ENCODE assay signal across 24 cellular contexts in genomic region chr14:86882818-86883217, GRCh38.
DNase-seq lines count a peak whose midpoint lies in the region; ATAC-seq, FAIRE-seq and TF ChIP-seq lines count a peak whose summit lies in the region.
"Had no signal": no experiment of that assay in that cellular context is flagged by ENCODE, and none has a peak within 500 bp of the region (broad histone marks: within the 10 kb centered on the region; RNA-seq: fewer than 3 reads in every experiment).

No MANE protein-coding gene starts in this region.

- no peaks in the 10 kb centered on the region for H3K27me3 ChIP-seq in HepG2 (ENCODE audit: control insufficient read depth in 1 of 2, insufficient read depth in 2 of 2, low read length in 2 of 2)
- H3K27me3 ChIP-seq in right lobe of liver = no peaks in the 10 kb centered on the region
- H3K27me3 ChIP-seq: BLaER1 had no signal

- TF ChIP-seq EP300 in HepG2 (IDR thresholded peaks at IDR 0.05; ENCODE audit: low read depth in 2 of 2, low read length in 2 of 2) (no peak), HepG2 (CRISPR knock-in tag; IDR thresholded peaks at IDR 0.05; ENCODE audit: borderline replicate concordance) (no peak)

- H2AFZ ChIP-seq in HepG2 (ENCODE audit: low read length) = no peak overlapping the region

- peak overlapping the region; percentile 47 for H3K27ac Mint-ChIP-seq in neural crest cell (ENCODE audit: unreplicated experiment)
- H3K27ac Mint-ChIP-seq: B cell; CD8-positive, alpha-beta T cell; HFFc6 had no signal

- intact Hi-C loops in HepG2 (cut with micrococcal nuclease; ENCODE audit: unreplicated experiment) = no loop called here
- intact Hi-C loops in right lobe of liver (cut with DNase I) = no loop called here

- no peak overlapping the region for H3K4me3 Mint-ChIP-seq in neural crest cell
- H3K4me3 Mint-ChIP-seq: B cell; CD4-positive, CD25-positive, alpha-beta regulatory T cell; CD8-positive, alpha-beta T cell; HFFc6 had no signal

- H3K36me3 ChIP-seq in HepG2 (replicated peaks in 1 of 2; ENCODE audit: control insufficient read depth in 1 of 2, insufficient read depth in 2 of 2, low read length in 2 of 2) (no peaks in the 10 kb centered on the region), right lobe of liver (no peaks in the 10 kb centered on the region)
- H3K36me3 ChIP-seq: BLaER1, HAP-1 had no signal

- DNase-seq in HepG2 (ENCODE audit: low spot score) (no peak), right lobe of liver (no peak), iPS-NIHi7 (ENCODE audit: extremely low spot score) (peak; percentile 13), neural crest cell (ENCODE audit: low read depth, low spot score) (no peak)
- DNase-seq: Caco-2; CD4-positive, CD25-positive, alpha-beta regulatory T cell; CD8-positive, alpha-beta T cell; DMS153; DND-41; GOT3; HFFc6 had no signal

- peaks cover 2% of the 10 kb centered on the region for H3K9me3 Mint-ChIP-seq in neural crest cell

- no peaks in the 10 kb centered on the region for H3K79me2 ChIP-seq in HepG2 (ENCODE audit: insufficient read depth, low read length)

- no peaks in the 10 kb centered on the region for H3K4me1 Mint-ChIP-seq in neural crest cell
- H3K4me1 Mint-ChIP-seq: B cell; CD4-positive, CD25-positive, alpha-beta regulatory T cell had no signal

- TF ChIP-seq POLR2A in HepG2 (IDR thresholded peaks at IDR 0.05; ENCODE audit: insufficient read depth in 1 of 2, low read depth in 2 of 2, low read length in 2 of 2) (no peak), right lobe of liver (IDR thresholded peaks at IDR 0.05) (no peak)

- FAIRE-seq in HepG2 (lab: Jason Lieb, UNC) = no peak
- FAIRE-seq: A204.1, G401.6, GM12892, GM19239, H54 had no signal

- no peaks in the 10 kb centered on the region for H4K20me1 ChIP-seq in HepG2 (ENCODE audit: insufficient read depth, low read length)
- H4K20me1 ChIP-seq: BLaER1 had no signal

- TF ChIP-seq RAD21 in HepG2 (CRISPR knock-in tag; IDR thresholded peaks at IDR 0.05) = no peak

- no peaks in the 10 kb centered on the region for H3K9me3 ChIP-seq in HepG2 (ENCODE audit: low read length)
- H3K9me3 ChIP-seq in right lobe of liver = no peaks in the 10 kb centered on the region
- H3K9me3 ChIP-seq: BLaER1, Caco-2, HAP-1 had no signal

- ATAC-seq in HepG2 = no peak
- no peak for ATAC-seq in right lobe of liver
- ATAC-seq in GM19397 (IDR thresholded peaks at IDR 0.05; ENCODE audit: unreplicated experiment) = no peak
- no peak for ATAC-seq in HG02623 (IDR thresholded peaks at IDR 0.05; ENCODE audit: unreplicated experiment)
- no peak for ATAC-seq in GM21619 (IDR thresholded peaks at IDR 0.05; ENCODE audit: unreplicated experiment)
- ATAC-seq: CD8-positive, alpha-beta T cell had no signal

- no peak overlapping the region for H3K9ac ChIP-seq in HepG2 (ENCODE audit: insufficient read depth, low read depth, low read length)
- H3K9ac ChIP-seq: BLaER1 had no signal

- CTCF ChIA-PET in HepG2 (lab: Yijun Ruan, JAX; ENCODE audit: low intra/inter-chr PET ratio, low total read pairs) = no interaction called here

- H3K4me2 ChIP-seq in HepG2 (ENCODE audit: low read depth, low read length) = no peak overlapping the region
- H3K4me2 ChIP-seq: BLaER1 had no signal

- no peaks in the 10 kb centered on the region for H3K27me3 Mint-ChIP-seq in neural crest cell (ENCODE audit: low read depth)
- H3K27me3 Mint-ChIP-seq: B cell; CD4-positive, CD25-positive, alpha-beta regulatory T cell had no signal

- in situ Hi-C loops in HepG2 (cut with HindIII; ENCODE audit: extremely low pct_ligation_motif_present, low pct_unique_long_range_greater_than_20kb) = no loop called here

- no peaks in the 10 kb centered on the region for H3K36me3 Mint-ChIP-seq in neural crest cell (ENCODE audit: low read depth)
- H3K36me3 Mint-ChIP-seq: CD8-positive, alpha-beta T cell had no signal

- H3K27ac ChIP-seq in HepG2 (ENCODE audit: extremely low read length, insufficient read depth, low read length) (no peak overlapping the region), right lobe of liver (no peak overlapping the region)
- H3K27ac ChIP-seq: 22Rv1, BLaER1, C4-2B had no signal

- POLR2A ChIA-PET in HepG2 (lab: Yijun Ruan, JAX) = no interaction called here

- no peak overlapping the region for H3K4me3 ChIP-seq in HepG2 (replicated peaks in 1 of 3; ENCODE audit: insufficient read depth in 1 of 3, low read depth in 2 of 3, low read length in 3 of 3)
- no peak overlapping the region for H3K4me3 ChIP-seq in right lobe of liver
- H3K4me3 ChIP-seq: BLaER1, HAP-1 had no signal

- H3K4me1 ChIP-seq in HepG2 (ENCODE audit: insufficient read depth, low read length) = peaks cover 9% of the 10 kb centered on the region
- H3K4me1 ChIP-seq in right lobe of liver = no peaks in the 10 kb centered on the region
- H3K4me1 ChIP-seq: BLaER1, Caco-2, HAP-1 had no signal

- no TSS peak for BruUV-seq in HepG2 (replicated peaks; lab: Mats Ljungman, UMichigan)

- TF ChIP-seq CTCF in HepG2 (CRISPR knock-in tag; IDR thresholded peaks at IDR 0.05) (no peak), right lobe of liver (IDR thresholded peaks at IDR 0.05) (no peak), neural crest cell (conservative IDR thresholded peaks at IDR 0.05) (no peak)

- WGBS in HepG2 (ENCODE audit: low lambda C conversion rate) = 32% methylated on average over 3 of the region's 3 CpGs
- WGBS in right lobe of liver (ENCODE audit: insufficient coverage, low coverage, low lambda C conversion rate, missing lambda C conversion rate) = 49% methylated on average over 3 of the region's 3 CpGs

TF ChIP-seq in HepG2, 621 proteins besides CTCF, POLR2A, EP300 and RAD21:
- TF ChIP-seq PBX2 (CRISPR knock-in tag; IDR thresholded peaks at IDR 0.05) (peak; percentile 31; the same call in 1 of the 2 replicates), HOXA3 (CRISPR knock-in tag; IDR thresholded peaks at IDR 0.05) (no peak)
